In genomic region chr17:5299383-5299782, GRCh38 we compare ENCODE assay signal across 16 cellular contexts.
"Had no signal": no experiment of that assay in that cellular context is flagged by ENCODE, and none has a peak within 500 bp of the region (broad histone marks: within the 10 kb centered on the region; RNA-seq: fewer than 3 reads in every experiment).

No MANE protein-coding gene starts in this region.

- H3K27ac ChIP-seq: breast epithelium, esophagus muscularis mucosa, stomach had no signal

- H3K4me1 ChIP-seq: breast epithelium had no signal

- H3K27me3 ChIP-seq: breast epithelium, esophagus muscularis mucosa, gastrocnemius medialis, heart right ventricle, stomach had no signal

- H3K9me3 Mint-ChIP-seq: activated T-cell treated with anti-CD3 and anti-CD28 coated beads, Interleukin-2, amount 50 U/mL, for 4 hours; T-helper 1 cell treated with Interleukin-12 subunit alpha and Interleukin-12 subunit beta and Interleukin-4 antibody, amounts not matched to agents 30 μg/mL and 1 μg/mL, for 36 hours had no signal

- H3K27ac Mint-ChIP-seq: activated CD8-positive, alpha-beta memory T cell treated with anti-CD3 and anti-CD28 coated beads, Interleukin-2, amount 10 ng/mL, durations not matched to agents 7 days and 5 days; T-helper 1 cell treated with Interleukin-12 subunit alpha and Interleukin-12 subunit beta and Interleukin-4 antibody, amounts not matched to agents 30 μg/mL and 1 μg/mL, for 36 hours had no signal

- H3K36me3 ChIP-seq: breast epithelium, gastrocnemius medialis, stomach had no signal

- H3K27me3 Mint-ChIP-seq: activated CD8-positive, alpha-beta memory T cell treated with anti-CD3 and anti-CD28 coated beads, Interleukin-2, amount 10 ng/mL, durations not matched to agents 7 days and 5 days had no signal

- H3K9me3 ChIP-seq: breast epithelium, esophagus muscularis mucosa, gastrocnemius medialis, heart right ventricle, stomach had no signal

- H3K4me3 Mint-ChIP-seq: activated CD8-positive, alpha-beta memory T cell treated with anti-CD3 and anti-CD28 coated beads, Interleukin-2, amount 10 ng/mL, durations not matched to agents 7 days and 5 days; activated T-cell treated with anti-CD3 and anti-CD28 coated beads, Interleukin-2, amount 50 U/mL, for 4 hours; T-helper 1 cell treated with Interleukin-12 subunit alpha and Interleukin-12 subunit beta and Interleukin-4 antibody, amounts not matched to agents 30 μg/mL and 1 μg/mL, for 36 hours had no signal

- FAIRE-seq: islet of Langerhans, urothelium cell line had no signal

- ATAC-seq: activated CD8-positive, alpha-beta memory T cell treated with anti-CD3 and anti-CD28 coated beads, Interleukin-2, amount 10 ng/mL, durations not matched to agents 7 days and 5 days; activated T-cell treated with anti-CD3 and anti-CD28 coated beads, Interleukin-2, amount 50 U/mL, for 4 hours had no signal

- DNase-seq: activated CD4-positive, alpha-beta T cell treated with anti-CD3 and anti-CD28 coated beads, Interleukin-2, amount 50 U/mL, for 1 hour; activated CD4-positive, CD25-positive, alpha-beta regulatory T cell; activated CD8-positive, alpha-beta memory T cell treated with anti-CD3 and anti-CD28 coated beads, Interleukin-2, amount 10 ng/mL, durations not matched to agents 7 days and 5 days; activated gamma-delta T cell treated with Interleukin-2 at 50 U/mL for 16 hours; activated T-cell treated with anti-CD3 and anti-CD28 coated beads, Interleukin-2, amount 50 U/mL, for 4 hours; aorta; gastrocnemius medialis; heart right ventricle; stimulated activated CD4-positive, alpha-beta T cell treated with anti-CD3 and anti-CD28 coated beads, Interleukin-4, amount 100 ng/mL, for 1 hour; stimulated activated CD8-positive, alpha-beta memory T cell treated with anti-CD3 and anti-CD28 coated beads, Interleukin-4, amount 100 ng/mL, for 48 hours; stomach had no signal

- H3K4me3 ChIP-seq: breast epithelium, esophagus muscularis mucosa, gastrocnemius medialis, heart right ventricle, stomach had no signal
